In the genomic region with DNA sequence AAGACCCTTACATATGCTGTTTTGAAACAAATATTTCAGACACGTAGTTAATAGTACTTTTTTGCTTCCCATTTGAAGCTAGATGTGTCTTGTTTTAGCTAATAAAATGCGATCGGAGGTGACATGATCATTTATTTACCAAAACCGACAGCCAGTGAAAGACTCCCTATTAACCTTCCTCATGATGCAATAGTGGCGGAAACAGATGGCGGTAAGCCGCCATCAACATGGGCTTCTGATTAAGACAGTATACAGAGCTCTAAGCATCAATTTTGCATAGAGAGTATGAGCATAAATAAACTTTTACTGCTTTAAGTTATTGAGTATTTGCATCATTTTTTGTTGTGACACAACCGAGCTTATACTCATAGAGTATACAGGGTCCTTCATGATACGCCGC, we compare ENCODE assay signal across 28 cellular contexts.
"Had no signal": no experiment of that assay in that cellular context is flagged by ENCODE, and none has a peak within 500 bp of the region (broad histone marks: within the 10 kb centered on the region; RNA-seq: fewer than 3 reads in every experiment).

No MANE protein-coding gene starts in this region.

- H3K9me3 ChIP-seq: colonic mucosa, esophagus muscularis mucosa, gastrocnemius medialis, gastroesophageal sphincter, heart left ventricle, heart right ventricle had no signal

- H3K4me1 ChIP-seq: colonic mucosa, esophagus muscularis mucosa, esophagus squamous epithelium, foreskin keratinocyte, gastrocnemius medialis, gastroesophageal sphincter, heart left ventricle, heart right ventricle had no signal

- H3K27ac ChIP-seq: colonic mucosa, coronary artery, dorsolateral prefrontal cortex, epithelial cell of prostate, esophagus muscularis mucosa, esophagus squamous epithelium, foreskin keratinocyte, gastrocnemius medialis, gastroesophageal sphincter, heart left ventricle, heart right ventricle had no signal

- DNase-seq: colonic mucosa; cortex of kidney; dermis blood vessel endothelial cell; dorsolateral prefrontal cortex; effector CD4-positive, alpha-beta T cell; effector CD8-positive, alpha-beta T cell; effector memory CD4-positive, alpha-beta T cell; effector memory CD8-positive, alpha-beta T cell; endodermal cell; erythroblast; esophagus squamous epithelium; foreskin fibroblast; foreskin keratinocyte; foreskin melanocyte; gastrocnemius medialis; glutamatergic neuron; head of caudate nucleus; heart left ventricle; heart right ventricle had no signal

- H3K27me3 ChIP-seq: colonic mucosa, dorsolateral prefrontal cortex, esophagus muscularis mucosa, esophagus squamous epithelium, foreskin keratinocyte, gastrocnemius medialis, gastroesophageal sphincter, heart left ventricle, heart right ventricle had no signal

- FAIRE-seq: colon, endometrium, endothelial cell of umbilical vein, frontal cortex had no signal

- H3K4me3 ChIP-seq: colonic mucosa, coronary artery, dorsolateral prefrontal cortex, esophagus muscularis mucosa, esophagus squamous epithelium, gastrocnemius medialis, gastroesophageal sphincter, heart left ventricle, heart right ventricle had no signal

- H3K36me3 ChIP-seq: colonic mucosa, esophagus muscularis mucosa, esophagus squamous epithelium, gastrocnemius medialis, gastroesophageal sphincter, heart left ventricle, heart right ventricle had no signal

- ATAC-seq: effector memory CD8-positive, alpha-beta T cell; esophagus mucosa; foreskin keratinocyte; gastrocnemius medialis; gastroesophageal sphincter; heart left ventricle; heart right ventricle had no signal
